7 cellular contexts compared by ENCODE assay signal in genomic region chr5:87594566-87594965, GRCh38.
"Had no signal": no experiment of that assay in that cellular context is flagged by ENCODE, and none has a peak within 500 bp of the region (broad histone marks: within the 10 kb centered on the region; RNA-seq: fewer than 3 reads in every experiment).

No MANE protein-coding gene starts in this region.

- H3K27ac ChIP-seq: HL-60 had no signal

- ATAC-seq: GM23338, HCT116 had no signal

- DNase-seq: H7, HFFc6, KG1 had no signal

- H3K4me3 ChIP-seq: GM23338, HAP-1 had no signal

- H3K9me3 ChIP-seq: HAP-1 had no signal

- H3K4me2 ChIP-seq: GM23338 had no signal

- H3K36me3 ChIP-seq: HAP-1 had no signal

- H2AFZ ChIP-seq: GM23338 had no signal
